27 cellular contexts compared by ENCODE assay signal in the genomic region with DNA sequence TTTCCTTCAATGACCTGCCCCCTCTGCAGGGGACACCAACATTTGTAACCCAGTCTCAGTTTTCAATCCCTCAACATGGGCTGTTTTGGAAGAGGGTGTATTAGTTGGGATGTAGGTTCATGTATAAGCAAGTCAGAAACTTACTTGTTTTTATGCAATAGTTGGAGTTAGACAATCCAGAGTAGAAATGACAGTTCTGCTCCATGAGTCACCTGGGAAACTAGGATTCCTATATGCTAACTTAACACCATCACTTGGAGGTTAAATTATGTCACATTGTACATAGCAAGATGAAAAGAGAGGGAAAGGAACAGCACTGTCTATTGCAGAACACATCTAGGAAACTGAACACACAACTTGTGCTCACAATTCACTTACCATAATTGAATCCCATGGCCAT.
"Had no signal": no experiment of that assay in that cellular context is flagged by ENCODE, and none has a peak within 500 bp of the region (broad histone marks: within the 10 kb centered on the region; RNA-seq: fewer than 3 reads in every experiment).

No MANE protein-coding gene starts in this region.

- H3K27ac ChIP-seq: colonic mucosa, esophagus squamous epithelium, gastrocnemius medialis, neutrophil, parathyroid adenoma, right lobe of liver, stomach, thyroid gland, vagina had no signal

- H2AFZ ChIP-seq: parathyroid adenoma had no signal

- H3K36me3 ChIP-seq: colonic mucosa, esophagus squamous epithelium, gastrocnemius medialis, neutrophil, right lobe of liver, stomach, thyroid gland, vagina had no signal

- H3K4me1 ChIP-seq: colonic mucosa, esophagus squamous epithelium, gastrocnemius medialis, parathyroid adenoma, right lobe of liver, stomach, thyroid gland, vagina had no signal

- H3K9me3 ChIP-seq: colonic mucosa, gastrocnemius medialis, mucosa of descending colon, neutrophil, right lobe of liver, stomach, thyroid gland, vagina had no signal

- ATAC-seq: gastrocnemius medialis; left lobe of liver; mucosa of descending colon; natural killer cell treated with Interleukin-12 subunit alpha and Interleukin-12 subunit beta and Interleukin-15 and Interleukin-18, amount 100 ng/mL, for 72 hours; right lobe of liver had no signal

- H3K27ac Mint-ChIP-seq: dendritic cell treated with granulocyte-macrophage colony-stimulating factor and Interleukin-4, amounts not matched to agents 40 ng/mL and 50 ng/mL, for 4 days; endodermal cell; mesothelial cell of epicardium; naive B cell; natural killer cell treated with Interleukin-12 subunit alpha and Interleukin-12 subunit beta and Interleukin-15 and Interleukin-18, amount 100 ng/mL, for 72 hours; progenitor cell of endocrine pancreas had no signal

- H3K4me3 ChIP-seq: colonic mucosa, esophagus squamous epithelium, gastrocnemius medialis, lung, mucosa of descending colon, right lobe of liver, stomach, thyroid gland, vagina had no signal

- H3K79me2 ChIP-seq: parathyroid adenoma had no signal

- H3K4me3 Mint-ChIP-seq: dendritic cell treated with granulocyte-macrophage colony-stimulating factor and Interleukin-4, amounts not matched to agents 40 ng/mL and 50 ng/mL, for 4 days; endodermal cell; mesothelial cell of epicardium; natural killer cell treated with Interleukin-12 subunit alpha and Interleukin-12 subunit beta and Interleukin-15 and Interleukin-18, amount 100 ng/mL, for 72 hours; neural crest cell had no signal

- H3K27me3 Mint-ChIP-seq: natural killer cell treated with Interleukin-12 subunit alpha and Interleukin-12 subunit beta and Interleukin-15 and Interleukin-18, amount 100 ng/mL, for 72 hours; progenitor cell of endocrine pancreas had no signal

- DNase-seq: colonic mucosa; effector CD8-positive, alpha-beta T cell; endodermal cell; esophagus squamous epithelium; gastrocnemius medialis; head of caudate nucleus; kidney; mesenchymal stem cell; mucosa of descending colon; naive B cell; right lobe of liver; small intestine; stimulated activated CD4-positive, alpha-beta T cell treated with anti-CD3 and anti-CD28 coated beads, Interleukin-15, amount 100 ng/mL, for 24 hours; stimulated activated CD4-positive, alpha-beta T cell treated with anti-CD3 and anti-CD28 coated beads, Interleukin-2, amount 100 ng/mL, for 48 hours; stimulated activated naive CD4-positive, alpha-beta T cell; stomach; thyroid gland had no signal

- H3K27me3 ChIP-seq: colonic mucosa, esophagus squamous epithelium, gastrocnemius medialis, neutrophil, right lobe of liver, stomach, thyroid gland, vagina had no signal
